ENCODE assay signal across 1 cellular context in the genomic region with DNA sequence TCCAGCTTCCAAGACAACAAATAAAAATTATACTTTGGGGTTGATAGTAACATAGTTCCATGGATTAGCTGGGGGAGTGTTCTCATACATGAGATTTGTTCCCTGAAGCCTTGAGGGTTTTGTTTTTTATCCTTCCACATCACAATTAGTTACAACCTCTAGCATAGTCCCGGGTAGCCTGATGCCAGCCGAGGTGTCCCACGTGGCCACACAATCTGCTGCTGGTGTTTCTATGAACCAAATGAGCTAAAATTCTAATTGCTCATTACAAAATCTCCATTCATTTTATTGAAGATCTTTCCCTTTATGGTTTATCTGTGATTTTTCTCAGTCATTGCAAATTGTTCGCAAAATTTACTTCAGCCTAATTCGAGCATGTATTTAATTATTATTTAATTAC.
TF ChIP-seq lines count a peak whose summit lies in the region.

No MANE protein-coding gene starts in this region.

TF ChIP-seq in GM12878, 131 proteins besides CTCF, POLR2A, EP300 and RAD21:
- no peak for TF ChIP-seq CREB1 (IDR thresholded peaks at IDR 0.05; ENCODE audit: low read depth)
- TF ChIP-seq, protein P1, sequence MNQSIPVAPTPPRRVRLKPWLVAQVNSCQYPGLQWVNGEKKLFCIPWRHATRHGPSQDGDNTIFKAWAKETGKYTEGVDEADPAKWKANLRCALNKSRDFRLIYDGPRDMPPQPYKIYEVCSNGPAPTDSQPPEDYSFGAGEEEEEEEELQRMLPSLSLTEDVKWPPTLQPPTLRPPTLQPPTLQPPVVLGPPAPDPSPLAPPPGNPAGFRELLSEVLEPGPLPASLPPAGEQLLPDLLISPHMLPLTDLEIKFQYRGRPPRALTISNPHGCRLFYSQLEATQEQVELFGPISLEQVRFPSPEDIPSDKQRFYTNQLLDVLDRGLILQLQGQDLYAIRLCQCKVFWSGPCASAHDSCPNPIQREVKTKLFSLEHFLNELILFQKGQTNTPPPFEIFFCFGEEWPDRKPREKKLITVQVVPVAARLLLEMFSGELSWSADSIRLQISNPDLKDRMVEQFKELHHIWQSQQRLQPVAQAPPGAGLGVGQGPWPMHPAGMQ (IDR thresholded peaks at IDR 0.05; ENCODE audit: borderline replicate concordance) = no peak
- TF ChIP-seq SMAD5 (IDR thresholded peaks at IDR 0.05; ENCODE audit: low read depth) = no peak
- no peak for TF ChIP-seq CBX5 (IDR thresholded peaks at IDR 0.05; ENCODE audit: low read depth)
- no peak for TF ChIP-seq MEF2B (IDR thresholded peaks at IDR 0.05; ENCODE audit: partially characterized antibody, poor library complexity, severe bottlenecking)
- TF ChIP-seq TBL1XR1 (IDR thresholded peaks at IDR 0.05; ENCODE audit: low read depth, low read length) = no peak
- no peak for TF ChIP-seq SMARCA5 (IDR thresholded peaks at IDR 0.05)
- no peak for TF ChIP-seq STAT1 (conservative IDR thresholded peaks at IDR 0.05)
- TF ChIP-seq LARP7 (IDR thresholded peaks at IDR 0.05) = no peak
- TF ChIP-seq TCF7 (IDR thresholded peaks at IDR 0.05; ENCODE audit: borderline replicate concordance) = no peak
- TF ChIP-seq ZBED1 (IDR thresholded peaks at IDR 0.05; ENCODE audit: borderline replicate concordance) = no peak
- TF ChIP-seq, protein P2, sequence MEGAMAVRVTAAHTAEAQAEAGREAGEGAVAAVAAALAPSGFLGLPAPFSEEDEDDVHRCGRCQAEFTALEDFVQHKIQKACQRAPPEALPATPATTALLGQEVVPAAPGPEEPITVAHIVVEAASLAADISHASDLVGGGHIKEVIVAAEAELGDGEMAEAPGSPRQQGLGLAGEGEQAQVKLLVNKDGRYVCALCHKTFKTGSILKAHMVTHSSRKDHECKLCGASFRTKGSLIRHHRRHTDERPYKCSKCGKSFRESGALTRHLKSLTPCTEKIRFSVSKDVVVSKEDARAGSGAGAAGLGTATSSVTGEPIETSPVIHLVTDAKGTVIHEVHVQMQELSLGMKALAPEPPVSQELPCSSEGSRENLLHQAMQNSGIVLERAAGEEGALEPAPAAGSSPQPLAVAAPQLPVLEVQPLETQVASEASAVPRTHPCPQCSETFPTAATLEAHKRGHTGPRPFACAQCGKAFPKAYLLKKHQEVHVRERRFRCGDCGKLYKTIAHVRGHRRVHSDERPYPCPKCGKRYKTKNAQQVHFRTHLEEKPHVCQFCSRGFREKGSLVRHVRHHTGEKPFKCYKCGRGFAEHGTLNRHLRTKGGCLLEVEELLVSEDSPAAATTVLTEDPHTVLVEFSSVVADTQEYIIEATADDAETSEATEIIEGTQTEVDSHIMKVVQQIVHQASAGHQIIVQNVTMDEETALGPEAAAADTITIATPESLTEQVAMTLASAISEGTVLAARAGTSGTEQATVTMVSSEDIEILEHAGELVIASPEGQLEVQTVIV (IDR thresholded peaks at IDR 0.05; ENCODE audit: borderline replicate concordance, partially characterized antibody) = no peak
- no peak for TF ChIP-seq POLR2AphosphoS2 (IDR thresholded peaks at IDR 0.05; ENCODE audit: low read depth, low read length)
- TF ChIP-seq GATAD2B (conservative IDR thresholded peaks at IDR 0.05; ENCODE audit: low read depth) = no peak
- no peak for TF ChIP-seq TARDBP (IDR thresholded peaks at IDR 0.05; ENCODE audit: borderline replicate concordance)
- TF ChIP-seq HDAC6 (IDR thresholded peaks at IDR 0.05; ENCODE audit: unreplicated experiment) = no peak
- TF ChIP-seq, protein P3, sequence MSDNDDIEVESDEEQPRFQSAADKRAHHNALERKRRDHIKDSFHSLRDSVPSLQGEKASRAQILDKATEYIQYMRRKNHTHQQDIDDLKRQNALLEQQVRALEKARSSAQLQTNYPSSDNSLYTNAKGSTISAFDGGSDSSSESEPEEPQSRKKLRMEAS (IDR thresholded peaks at IDR 0.05; ENCODE audit: low read depth, low read length) = no peak
